Comparison of ENCODE assay signal across 9 cellular contexts in genomic region chr15:63380828-63381282, GRCh38. TPM values are rescaled to one million over a fixed set of nuclear protein-coding genes. Genes with fewer than 3 reads are reported as not detected.
A peak's percentile ranks its signal among the peaks of the same experiment; 100 is the strongest.
DNase-seq lines count a peak whose midpoint lies in the region; ATAC-seq and FAIRE-seq lines count a peak whose summit lies in the region.
"Had no signal": no experiment of that assay in that cellular context is flagged by ENCODE, and none has a peak within 500 bp of the region (broad histone marks: within the 10 kb centered on the region; RNA-seq: fewer than 3 reads in every experiment).

No MANE protein-coding gene starts in this region.

- 81 to 88% (median 82%) methylated on average over 13 of the region's 13 CpGs for WGBS in small intestine, 3 donors

- intact Hi-C loops in activated T-helper 2 cell treated with anti-CD3 and anti-CD28 coated beads, Interferon-gamma antibody, Interleukin-2, Interleukin-4, amounts not matched to agents 10 μg/mL and 5 μg/mL and 100 μg/mL, durations not matched to agents 14 hours and 24 hours and 36 hours (cut with micrococcal nuclease): no loop called here

- H3K27me3 ChIP-seq in skeletal muscle satellite cell (ENCODE audit: control insufficient read depth, insufficient read depth, low read length) (no peaks in the 10 kb centered on the region), small intestine (ENCODE audit: control insufficient read depth in 2 of 2, insufficient read depth in 2 of 2, low read length in 2 of 2) (peaks cover 0 to 6% of the 10 kb centered on the region in 2 donors)

- H3K9me3 Mint-ChIP-seq in activated T-helper 2 cell treated with anti-CD3 and anti-CD28 coated beads, Interferon-gamma antibody, Interleukin-2, Interleukin-4, amounts not matched to agents 10 μg/mL and 5 μg/mL and 100 μg/mL, durations not matched to agents 14 hours and 24 hours and 36 hours: peaks cover 6% of the 10 kb centered on the region

- peaks cover 44% of the 10 kb centered on the region for H3K27me3 Mint-ChIP-seq in activated T-helper 2 cell treated with anti-CD3 and anti-CD28 coated beads, Interferon-gamma antibody, Interleukin-2, Interleukin-4, amounts not matched to agents 10 μg/mL and 5 μg/mL and 100 μg/mL, durations not matched to agents 14 hours and 24 hours and 36 hours (ENCODE audit: low read depth)

- H3K4me1 ChIP-seq in skeletal muscle satellite cell (ENCODE audit: control insufficient read depth, insufficient read depth, low read length) (peaks cover 45% of the 10 kb centered on the region), small intestine (ENCODE audit: control insufficient read depth in 2 of 2, insufficient read depth in 1 of 2, low read depth in 1 of 2, low read length in 1 of 2) (peaks cover 0 to 3% of the 10 kb centered on the region in 2 donors)

- no peaks in the 10 kb centered on the region for H3K36me3 Mint-ChIP-seq in activated T-helper 2 cell treated with anti-CD3 and anti-CD28 coated beads, Interferon-gamma antibody, Interleukin-2, Interleukin-4, amounts not matched to agents 10 μg/mL and 5 μg/mL and 100 μg/mL, durations not matched to agents 14 hours and 24 hours and 36 hours (ENCODE audit: low read depth)

- peak overlapping the region; percentile 72 for H3K9ac ChIP-seq in skeletal muscle satellite cell (ENCODE audit: low read depth, low read length)

- peak overlapping the region; percentile 61 for H3K4me3 Mint-ChIP-seq in activated T-helper 2 cell treated with anti-CD3 and anti-CD28 coated beads, Interferon-gamma antibody, Interleukin-2, Interleukin-4, amounts not matched to agents 10 μg/mL and 5 μg/mL and 100 μg/mL, durations not matched to agents 14 hours and 24 hours and 36 hours (ENCODE audit: low read depth)

- peaks cover 3% of the 10 kb centered on the region for H3K9me3 ChIP-seq in skeletal muscle satellite cell (replicated peaks; ENCODE audit: low read length)
- no peaks in the 10 kb centered on the region for H3K9me3 ChIP-seq in small intestine (ENCODE audit: control insufficient read depth, low read depth)

- H3K4me1 Mint-ChIP-seq in activated T-helper 2 cell treated with anti-CD3 and anti-CD28 coated beads, Interferon-gamma antibody, Interleukin-2, Interleukin-4, amounts not matched to agents 10 μg/mL and 5 μg/mL and 100 μg/mL, durations not matched to agents 14 hours and 24 hours and 36 hours (ENCODE audit: low read depth): peaks cover 30% of the 10 kb centered on the region

- peak overlapping the region; percentile 89 for H3K4me2 ChIP-seq in skeletal muscle satellite cell (ENCODE audit: low read length)

- no peak overlapping the region for H3K27ac ChIP-seq in small intestine (ENCODE audit: low read depth in 1 of 2, low read length in 1 of 2)

- H3K27ac Mint-ChIP-seq in activated T-helper 2 cell treated with anti-CD3 and anti-CD28 coated beads, Interferon-gamma antibody, Interleukin-2, Interleukin-4, amounts not matched to agents 10 μg/mL and 5 μg/mL and 100 μg/mL, durations not matched to agents 14 hours and 24 hours and 36 hours: no peak overlapping the region
- H3K27ac Mint-ChIP-seq: activated naive CD4-positive, alpha-beta T cell treated with anti-CD3 and anti-CD28 coated beads, Interleukin-2, amount 50 U/mL, for 72 hours had no signal

- peak overlapping the region; percentile 46 for H3K4me3 ChIP-seq in iPS-11a (ENCODE audit: low read depth, low read length)
- peak overlapping the region; percentile 76 for H3K4me3 ChIP-seq in skeletal muscle satellite cell (ENCODE audit: low read length)
- peak overlapping the region in 1 of 2 donors; percentile 50 for H3K4me3 ChIP-seq in small intestine (ENCODE audit: low read depth in 1 of 2, low read length in 2 of 2)

- FAIRE-seq in small intestine (lab: Jason Lieb, UNC): no peak

- ATAC-seq in HG02981 (IDR thresholded peaks at IDR 0.05; ENCODE audit: unreplicated experiment): no peak
- ATAC-seq in GM21381 (IDR thresholded peaks at IDR 0.05; ENCODE audit: unreplicated experiment): no peak

- no peaks in the 10 kb centered on the region for H3K36me3 ChIP-seq in skeletal muscle satellite cell (ENCODE audit: insufficient read depth, low read length)
- H3K36me3 ChIP-seq in small intestine (ENCODE audit: control insufficient read depth in 2 of 2, insufficient read depth in 2 of 2, low read length in 2 of 2): no peaks in the 10 kb centered on the region

- DNase-seq in HT-29 (ENCODE audit: low spot score) (peak; percentile 48), small intestine (no peak)
- no peak for DNase-seq in activated T-helper 2 cell treated with anti-CD3 and anti-CD28 coated beads, Interferon-gamma antibody, Interleukin-2, Interleukin-4, amounts not matched to agents 10 μg/mL and 5 μg/mL and 100 μg/mL, durations not matched to agents 14 hours and 24 hours and 36 hours (ENCODE audit: low spot score)

RNA-seq across cellular contexts. Expression of gene CA12, which starts 0.8 kb away (rescaled TPM):
- 60.0 and 64.9 TPM in 2 replicates for total RNA-seq in HT-29 (2014; rRNA removed; shearing (Covaris generic))
- 0.46 TPM in 2 replicates for total RNA-seq in activated T-helper 2 cell treated with anti-CD3 and anti-CD28 coated beads, Interferon-gamma antibody, Interleukin-2, Interleukin-4, amounts not matched to agents 10 μg/mL and 5 μg/mL and 100 μg/mL, durations not matched to agents 14 hours and 24 hours and 36 hours
- 110 and 114 TPM in 2 replicates for total RNA-seq in skeletal muscle satellite cell (2012; rRNA removed)
- polyA plus RNA-seq in small intestine: 1 to 10 TPM in 1 of 3 donors, under 1 TPM in 1, not detected in 1; 0.27 to 1.8 TPM
- total RNA-seq: mononuclear cell had no signal

Comparison
In these comparisons a context has a peak if more than half of its experiments do, and no peak if none do; other contexts are left out.
1. RNA of gene CA12, which starts 0.8 kb away (total RNA-seq): 60.0 to 64.9 TPM in HT-29; 0.46 TPM in activated T-helper 2 cell treated with anti-CD3 and anti-CD28 coated beads, Interferon-gamma antibody, Interleukin-2, Interleukin-4, amounts not matched to agents 10 μg/mL and 5 μg/mL and 100 μg/mL, durations not matched to agents 14 hours and 24 hours and 36 hours; every median in the first group is over 10 times any median in the second.